ENCODE assay signal across 8 cellular contexts in the genomic region with DNA sequence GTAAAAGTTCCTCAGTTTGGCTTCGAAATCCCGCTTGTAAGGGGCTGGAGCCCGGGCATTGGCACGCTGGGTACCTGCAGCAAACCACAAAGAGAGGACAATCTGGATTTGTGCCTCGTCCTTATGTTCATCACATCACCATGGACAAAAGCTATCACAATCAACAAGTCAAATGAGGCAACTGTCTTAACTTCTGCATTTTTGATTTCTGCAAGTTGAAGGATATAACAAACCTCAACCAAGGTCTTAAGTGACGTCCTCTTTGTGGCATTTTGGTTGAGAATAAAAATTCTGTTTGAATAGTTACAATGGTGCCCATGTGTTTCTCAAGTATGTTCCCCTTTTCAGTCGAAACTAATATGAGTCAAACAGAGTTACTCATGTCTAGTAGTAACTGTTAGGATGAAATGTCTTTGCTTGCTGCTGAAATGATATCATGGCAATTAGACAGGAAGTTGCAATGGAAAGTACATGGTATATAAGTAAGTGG.
DNase-seq lines count a peak whose midpoint lies in the region; ATAC-seq and TF ChIP-seq lines count a peak whose summit lies in the region.

No MANE protein-coding gene starts in this region.

- intact Hi-C loops in Calu3 (cut with micrococcal nuclease; ENCODE audit: unreplicated experiment) = no loop called here

- H3K27ac ChIP-seq in RWPE2 (ENCODE audit: poor library complexity, severe bottlenecking) (peak overlapping the region; percentile 83), foreskin keratinocyte (peak overlapping the region; percentile 93)

- H3K27me3 ChIP-seq in RWPE2 (ENCODE audit: insufficient read depth, poor library complexity, severe bottlenecking) = no peaks in the 10 kb centered on the region
- H3K27me3 ChIP-seq in foreskin keratinocyte = no peaks in the 10 kb centered on the region

- peaks cover 76% of the 10 kb centered on the region for H3K4me1 Mint-ChIP-seq in activated CD4-positive, alpha-beta T cell treated with anti-CD3 and anti-CD28 coated beads, Interleukin-2, amount 10 ng/mL, durations not matched to agents 7 days and 5 days
- peaks cover 28% of the 10 kb centered on the region for H3K4me1 Mint-ChIP-seq in Calu3 (ENCODE audit: low read depth, unreplicated experiment)

- H3K4me3 Mint-ChIP-seq in activated CD4-positive, alpha-beta T cell treated with anti-CD3 and anti-CD28 coated beads, Interleukin-2, amount 10 ng/mL, durations not matched to agents 7 days and 5 days = no peak overlapping the region
- H3K4me3 Mint-ChIP-seq in Calu3 (ENCODE audit: low read depth, unreplicated experiment) = no peak overlapping the region

- no peaks in the 10 kb centered on the region for H3K27me3 Mint-ChIP-seq in activated CD4-positive, alpha-beta T cell treated with anti-CD3 and anti-CD28 coated beads, Interleukin-2, amount 10 ng/mL, durations not matched to agents 7 days and 5 days
- no peaks in the 10 kb centered on the region for H3K27me3 Mint-ChIP-seq in Calu3 (ENCODE audit: unreplicated experiment)

- ATAC-seq in HG03025 (IDR thresholded peaks at IDR 0.05; ENCODE audit: low FRiP score, unreplicated experiment) (peak; percentile 83), RWPE2 (ENCODE audit: low read depth) (peak; percentile 66), foreskin keratinocyte (peak; percentile 70)

- H3K4me3 ChIP-seq in RWPE2 (ENCODE audit: severe bottlenecking) = no peak overlapping the region

- no peak for TF ChIP-seq CTCF in RWPE2 (IDR thresholded peaks at IDR 0.05; ENCODE audit: poor library complexity, severe bottlenecking)
- TF ChIP-seq CTCF in foreskin keratinocyte (conservative IDR thresholded peaks at IDR 0.05) = no peak
- no peak for TF ChIP-seq CTCF in Calu3 (IDR thresholded peaks at IDR 0.05; ENCODE audit: unreplicated experiment)

- BruUV-seq in Calu3 (replicated peaks; lab: Mats Ljungman, UMichigan) = no TSS peak

- DNase-seq in activated CD4-positive, alpha-beta T cell treated with anti-CD3 and anti-CD28 coated beads, Interleukin-2, amount 10 ng/mL, durations not matched to agents 7 days and 5 days = peak; percentile 16
- no peak for DNase-seq in activated CD4-positive, alpha-beta T cell treated with anti-CD3 and anti-CD28 coated beads for 1 hour
- DNase-seq in RWPE2 (ENCODE audit: low spot score) (no peak), foreskin keratinocyte (peak; percentile 81 to 87), Calu3 (no peak)
- no peak for DNase-seq in stimulated activated CD4-positive, alpha-beta T cell treated with anti-CD3 and anti-CD28 coated beads, Interleukin-12 subunit alpha, Interleukin-12 subunit beta, amount 100 ng/mL, for 4 hours
- DNase-seq in NK-92 treated with Interleukin-12 subunit alpha and Interleukin-12 subunit beta, amount 100 ng/mL, for 24 hours (lab: John Stamatoyannopoulos, UW) = no peak

- H3K27ac Mint-ChIP-seq in activated CD4-positive, alpha-beta T cell treated with anti-CD3 and anti-CD28 coated beads, Interleukin-2, amount 10 ng/mL, durations not matched to agents 7 days and 5 days = peak overlapping the region; percentile 95
- H3K27ac Mint-ChIP-seq in Calu3 (ENCODE audit: unreplicated experiment) = no peak overlapping the region

- H3K9me3 ChIP-seq in RWPE2 (ENCODE audit: severe bottlenecking) = no peaks in the 10 kb centered on the region

- no peaks in the 10 kb centered on the region for H3K36me3 ChIP-seq in RWPE2 (ENCODE audit: low read depth)

- POLR2A ChIA-PET in activated CD4-positive, alpha-beta T cell treated with anti-CD3 and anti-CD28 coated beads, Interleukin-2, amount 10 ng/mL, durations not matched to agents 7 days and 5 days (lab: Charles Lee) = no interaction called here

- peaks cover 10% of the 10 kb centered on the region for H3K36me3 Mint-ChIP-seq in activated CD4-positive, alpha-beta T cell treated with anti-CD3 and anti-CD28 coated beads, Interleukin-2, amount 10 ng/mL, durations not matched to agents 7 days and 5 days (ENCODE audit: low read depth)
- no peaks in the 10 kb centered on the region for H3K36me3 Mint-ChIP-seq in Calu3 (ENCODE audit: insufficient read depth, unreplicated experiment)

- H3K4me1 ChIP-seq in RWPE2 (ENCODE audit: insufficient read depth, poor library complexity, severe bottlenecking) (peaks cover 31% of the 10 kb centered on the region), foreskin keratinocyte (peaks cover 26% of the 10 kb centered on the region)

- peaks cover 8% of the 10 kb centered on the region for H3K9me3 Mint-ChIP-seq in activated CD4-positive, alpha-beta T cell treated with anti-CD3 and anti-CD28 coated beads, Interleukin-2, amount 10 ng/mL, durations not matched to agents 7 days and 5 days
- no peaks in the 10 kb centered on the region for H3K9me3 Mint-ChIP-seq in Calu3 (ENCODE audit: low read depth, unreplicated experiment)

- CTCF ChIA-PET in activated CD4-positive, alpha-beta T cell treated with anti-CD3 and anti-CD28 coated beads, Interleukin-2, amount 10 ng/mL, durations not matched to agents 7 days and 5 days (lab: Charles Lee) = interaction anchor here (0.7 to 13.0 kb wide), 9 partner anchors 10 to 141 kb away, joined by 3 to 135 read pairs (median 6); a partner anchor contains a TSS
- CTCF ChIA-PET in Calu3 (lab: Charles Lee) = no interaction called here

Comparison
In these comparisons a context has a peak if more than half of its experiments do, and no peak if none do; other contexts are left out.
1. DNase-seq: peak in activated CD4-positive, alpha-beta T cell treated with anti-CD3 and anti-CD28 coated beads, Interleukin-2, amount 10 ng/mL, durations not matched to agents 7 days and 5 days (single experiment) and foreskin keratinocyte (2 of 2); none in activated CD4-positive, alpha-beta T cell treated with anti-CD3 and anti-CD28 coated beads for 1 hour (single experiment), RWPE2 (single experiment), Calu3 (single experiment), stimulated activated CD4-positive, alpha-beta T cell treated with anti-CD3 and anti-CD28 coated beads, Interleukin-12 subunit alpha, Interleukin-12 subunit beta, amount 100 ng/mL, for 4 hours (single experiment) and NK-92 treated with Interleukin-12 subunit alpha and Interleukin-12 subunit beta, amount 100 ng/mL, for 24 hours (single experiment).
2. Peak in every context shown above with its lines, with median percentiles within 50 percentile points of each other: ATAC-seq.